Comparison of ENCODE assay signal across 27 cellular contexts in the genomic region with DNA sequence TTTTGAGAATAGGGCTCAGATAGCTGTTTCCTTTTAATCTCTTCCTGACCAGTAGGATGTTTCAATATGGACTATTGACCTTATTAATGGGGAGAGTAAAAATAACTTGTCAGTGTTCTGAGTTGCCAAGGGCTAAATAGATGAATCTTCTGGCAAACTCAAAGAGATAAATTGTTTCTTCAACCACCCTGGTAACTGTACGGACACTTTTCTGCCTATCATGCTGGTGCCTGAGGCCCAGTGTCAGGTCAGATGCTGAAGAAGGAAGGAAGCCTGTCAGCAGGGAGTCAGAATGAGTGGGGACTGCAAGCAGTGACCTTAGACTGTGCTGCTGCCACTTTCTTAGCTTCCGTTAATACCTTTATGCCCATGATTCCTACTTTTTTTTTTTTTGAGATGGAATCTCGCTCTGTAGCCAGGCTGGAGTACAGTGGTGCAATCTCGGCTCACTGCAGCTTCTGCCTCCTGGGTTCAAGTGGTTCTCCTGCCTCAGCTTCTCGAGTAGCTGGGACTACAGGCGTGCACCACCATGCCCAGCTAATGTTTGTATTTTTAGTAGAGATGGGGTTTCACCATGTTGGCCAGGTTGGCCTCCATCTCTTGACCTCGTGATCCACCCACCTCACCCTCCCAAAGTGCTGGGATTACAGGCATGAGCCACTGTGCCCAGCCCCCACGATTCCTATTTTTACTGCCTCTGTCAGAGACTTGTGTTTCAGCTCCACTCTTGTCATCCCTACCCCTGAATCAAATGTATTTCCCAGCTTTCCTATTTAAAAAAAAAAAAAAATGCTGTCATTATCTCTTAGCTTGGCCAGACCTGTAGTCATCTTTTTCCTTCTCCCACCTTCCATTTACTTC. TPM values are rescaled to one million over a fixed set of nuclear protein-coding genes. Genes with fewer than 3 reads are reported as not detected.
A peak's percentile ranks its signal among the peaks of the same experiment; 100 is the strongest.
DNase-seq lines count a peak whose midpoint lies in the region; ATAC-seq and TF ChIP-seq lines count a peak whose summit lies in the region.
"Had no signal": no experiment of that assay in that cellular context is flagged by ENCODE, and none has a peak within 500 bp of the region (broad histone marks: within the 10 kb centered on the region; RNA-seq: fewer than 3 reads in every experiment).

No MANE protein-coding gene starts in this region.

- DNase-seq in Ammon's horn (ENCODE audit: low spot score) (peak; percentile 12), natural killer cell (no peak), DMS53 (lab: John Stamatoyannopoulos, UW) (no peak), NCI-H524 treated with DMSO at 0.1 percent for 48 hours (lab: John Stamatoyannopoulos, UW) (no peak), HuH-7 (ENCODE audit: low spot score) (no peak)
- DNase-seq in CD8-positive, alpha-beta T cell, result no peak
- DNase-seq in activated CD8-positive, alpha-beta T cell treated with anti-CD3 and anti-CD28 coated beads for 36 hours, result no peak
- DNase-seq: activated CD4-positive, alpha-beta T cell treated with anti-CD3 and anti-CD28 coated beads, Interleukin-2, amount 10 ng/mL, durations not matched to agents 7 days and 5 days; activated naive CD4-positive, alpha-beta T cell treated with anti-CD3 and anti-CD28 coated beads, Interleukin-2, amount 10 ng/mL, durations not matched to agents 7 days and 5 days; cortex of kidney; esophagus squamous epithelium; GM23248; hypothalamus; mesendoderm; NCI-H1417 treated with DMSO at 0.1 percent for 48 hours; NCI-H2081 treated with DMSO at 0.1 percent for 48 hours; NCI-H446; NCI-H82; retina; SJCRH30; small intestine; stimulated activated CD4-positive, alpha-beta T cell treated with anti-CD3 and anti-CD28 coated beads, Interleukin-1b, Interleukin-23, amount 100 ng/mL, for 48 hours; upper lobe of left lung had no signal

- intact Hi-C loops in CD8-positive, alpha-beta T cell (cut with DNase I, micrococcal nuclease), result loop anchor here in 1 of 2 experiments (5.0 to 10.0 kb wide), 2 partner anchors 36 to 334 kb away; a partner anchor contains a TSS
- intact Hi-C loops in activated CD8-positive, alpha-beta T cell treated with anti-CD3 and anti-CD28 coated beads for 36 hours (cut with micrococcal nuclease), result loop anchor here (5.0 kb wide), 1 partner anchor 36 kb away; no protein-coding TSS in a partner anchor
- intact Hi-C loops in natural killer cell (cut with micrococcal nuclease), result no loop called here

- peaks cover 48% of the 10 kb centered on the region for H3K4me1 ChIP-seq in CD8-positive, alpha-beta T cell (ENCODE audit: insufficient read depth, low read length)
- H3K4me1 ChIP-seq: ascending aorta, SJCRH30 had no signal

- TF ChIP-seq CTCF in CD8-positive, alpha-beta T cell (IDR thresholded peaks at IDR 0.05), result no peak
- TF ChIP-seq CTCF in activated CD8-positive, alpha-beta T cell treated with anti-CD3 and anti-CD28 coated beads for 36 hours (IDR thresholded peaks at IDR 0.05), result no peak
- no peak for TF ChIP-seq CTCF in natural killer cell (IDR thresholded peaks at IDR 0.05)

- H3K4me1 Mint-ChIP-seq in CD8-positive, alpha-beta T cell (ENCODE audit: low read depth), result peaks cover 65% of the 10 kb centered on the region
- peaks cover 51% of the 10 kb centered on the region for H3K4me1 Mint-ChIP-seq in activated CD8-positive, alpha-beta T cell treated with anti-CD3 and anti-CD28 coated beads for 36 hours (ENCODE audit: low read depth)
- H3K4me1 Mint-ChIP-seq in natural killer cell, result peaks cover 72 to 78% of the 10 kb centered on the region in 2 donors

- no peak for ATAC-seq in CD8-positive, alpha-beta T cell
- no peak for ATAC-seq in activated CD8-positive, alpha-beta T cell treated with anti-CD3 and anti-CD28 coated beads for 36 hours
- ATAC-seq in natural killer cell, result no peak
- ATAC-seq in GM21367 (IDR thresholded peaks at IDR 0.05; ENCODE audit: unreplicated experiment), result no peak

- H3K27ac ChIP-seq in CD8-positive, alpha-beta T cell (ENCODE audit: low read depth, low read length), result no peak overlapping the region
- H3K27ac ChIP-seq: ascending aorta, BLaER1, cardiac muscle cell, esophagus squamous epithelium, GM23248, SJCRH30, upper lobe of left lung had no signal

- no peaks in the 10 kb centered on the region for H3K27me3 ChIP-seq in CD8-positive, alpha-beta T cell (ENCODE audit: insufficient read depth, low read length)
- H3K27me3 ChIP-seq: ascending aorta, BLaER1, cardiac muscle cell, esophagus squamous epithelium, SJCRH30, upper lobe of left lung had no signal

- H3K4me3 Mint-ChIP-seq in CD8-positive, alpha-beta T cell, result no peak overlapping the region
- H3K4me3 Mint-ChIP-seq in activated CD8-positive, alpha-beta T cell treated with anti-CD3 and anti-CD28 coated beads for 36 hours, result no peak overlapping the region
- peak overlapping the region; percentile 9 for H3K4me3 Mint-ChIP-seq in natural killer cell
- H3K4me3 Mint-ChIP-seq: activated CD4-positive, alpha-beta T cell treated with anti-CD3 and anti-CD28 coated beads, Interleukin-2, amount 10 ng/mL, durations not matched to agents 7 days and 5 days; activated naive CD4-positive, alpha-beta T cell treated with anti-CD3 and anti-CD28 coated beads, Interleukin-2, amount 10 ng/mL, durations not matched to agents 7 days and 5 days had no signal

- no peak overlapping the region for H3K4me3 ChIP-seq in CD8-positive, alpha-beta T cell (ENCODE audit: low read depth, low read length)
- H3K4me3 ChIP-seq: ascending aorta, BLaER1, cardiac muscle cell, esophagus squamous epithelium, GM23248, SJCRH30, upper lobe of left lung had no signal

- peaks cover 60% of the 10 kb centered on the region for H3K36me3 Mint-ChIP-seq in CD8-positive, alpha-beta T cell
- H3K36me3 Mint-ChIP-seq in activated CD8-positive, alpha-beta T cell treated with anti-CD3 and anti-CD28 coated beads for 36 hours (ENCODE audit: low read depth), result peaks cover 35% of the 10 kb centered on the region
- H3K36me3 Mint-ChIP-seq in natural killer cell, result peaks cover 27% of the 10 kb centered on the region

- CTCF ChIA-PET in CD8-positive, alpha-beta T cell (lab: Charles Lee), result interaction anchor here (0.6 to 12.8 kb wide), 15 partner anchors 10 to 672 kb away, joined by 3 to 374 read pairs (median 4); no protein-coding TSS in a partner anchor
- CTCF ChIA-PET in activated CD8-positive, alpha-beta T cell treated with anti-CD3 and anti-CD28 coated beads for 36 hours (lab: Charles Lee), result interaction anchor here (1.0 to 11.6 kb wide), 16 partner anchors 11 to 291 kb away, joined by 3 to 258 read pairs (median 6); a partner anchor contains a TSS

- H3K27me3 Mint-ChIP-seq in CD8-positive, alpha-beta T cell (ENCODE audit: low read depth), result no peaks in the 10 kb centered on the region
- no peaks in the 10 kb centered on the region for H3K27me3 Mint-ChIP-seq in activated CD8-positive, alpha-beta T cell treated with anti-CD3 and anti-CD28 coated beads for 36 hours
- H3K27me3 Mint-ChIP-seq in natural killer cell (ENCODE audit: low read depth in 2 of 2), result no peaks in the 10 kb centered on the region
- H3K27me3 Mint-ChIP-seq: activated CD4-positive, alpha-beta T cell treated with anti-CD3 and anti-CD28 coated beads, Interleukin-2, amount 10 ng/mL, durations not matched to agents 7 days and 5 days; activated naive CD4-positive, alpha-beta T cell treated with anti-CD3 and anti-CD28 coated beads, Interleukin-2, amount 10 ng/mL, durations not matched to agents 7 days and 5 days had no signal

- H3K9me3 ChIP-seq in CD8-positive, alpha-beta T cell (ENCODE audit: low read length), result no peaks in the 10 kb centered on the region
- H3K9me3 ChIP-seq: ascending aorta, BLaER1, esophagus squamous epithelium, SJCRH30, upper lobe of left lung had no signal

- peak overlapping the region; percentile 86 for H3K27ac Mint-ChIP-seq in CD8-positive, alpha-beta T cell
- H3K27ac Mint-ChIP-seq in activated CD8-positive, alpha-beta T cell treated with anti-CD3 and anti-CD28 coated beads for 36 hours, result peak overlapping the region; percentile 16
- H3K27ac Mint-ChIP-seq in natural killer cell, result peak overlapping the region; percentile 71 to 84
- H3K27ac Mint-ChIP-seq: activated CD4-positive, alpha-beta T cell treated with anti-CD3 and anti-CD28 coated beads, Interleukin-2, amount 10 ng/mL, durations not matched to agents 7 days and 5 days; activated naive CD4-positive, alpha-beta T cell treated with anti-CD3 and anti-CD28 coated beads, Interleukin-2, amount 10 ng/mL, durations not matched to agents 7 days and 5 days had no signal

- H3K9me3 Mint-ChIP-seq in CD8-positive, alpha-beta T cell, result no peaks in the 10 kb centered on the region
- no peaks in the 10 kb centered on the region for H3K9me3 Mint-ChIP-seq in activated CD8-positive, alpha-beta T cell treated with anti-CD3 and anti-CD28 coated beads for 36 hours
- no peaks in the 10 kb centered on the region for H3K9me3 Mint-ChIP-seq in natural killer cell
- H3K9me3 Mint-ChIP-seq: activated CD4-positive, alpha-beta T cell treated with anti-CD3 and anti-CD28 coated beads, Interleukin-2, amount 10 ng/mL, durations not matched to agents 7 days and 5 days; activated naive CD4-positive, alpha-beta T cell treated with anti-CD3 and anti-CD28 coated beads, Interleukin-2, amount 10 ng/mL, durations not matched to agents 7 days and 5 days had no signal

- peaks cover 5% of the 10 kb centered on the region for H3K36me3 ChIP-seq in CD8-positive, alpha-beta T cell (ENCODE audit: insufficient read depth, low read length)

- POLR2A ChIA-PET in CD8-positive, alpha-beta T cell (lab: Charles Lee), result interaction anchor here (0.6 to 1.5 kb wide), 3 partner anchors 20 to 138 kb away, joined by 3 to 5 read pairs (median 5); no protein-coding TSS in a partner anchor
- POLR2A ChIA-PET in activated CD8-positive, alpha-beta T cell treated with anti-CD3 and anti-CD28 coated beads for 36 hours (lab: Charles Lee), result interaction anchor here (0.7 to 1.1 kb wide), 3 partner anchors 12 to 137 kb away, joined by 3 read pairs; no protein-coding TSS in a partner anchor

RNA-seq across cellular contexts. Expression of a gene that starts 33.7 kb away (rescaled TPM):
- 10 to 100 TPM; 24.2 to 25.8 TPM for total RNA-seq in CD8-positive, alpha-beta T cell
- 10 to 100 TPM; 34.3 to 36.5 TPM for total RNA-seq in activated CD8-positive, alpha-beta T cell treated with anti-CD3 and anti-CD28 coated beads for 36 hours
- total RNA-seq in natural killer cell, result 100 to 1,000 TPM in 2 of 3 donors, 10 to 100 TPM in 1; 78.0 to 120 (median 113) TPM

Comparison
In these comparisons a context has a peak if more than half of its experiments do, and no peak if none do; other contexts are left out.
1. H3K27ac Mint-ChIP-seq: peak in every context shown above with its lines; median percentile 86 in CD8-positive, alpha-beta T cell; 78 in natural killer cell; 16 in activated CD8-positive, alpha-beta T cell treated with anti-CD3 and anti-CD28 coated beads for 36 hours.